21 cellular contexts compared by ENCODE assay signal in genomic region chr1:44515416-44515815, GRCh38.
DNase-seq lines count a peak whose midpoint lies in the region; ATAC-seq, FAIRE-seq and TF ChIP-seq lines count a peak whose summit lies in the region.
"Had no signal": no experiment of that assay in that cellular context is flagged by ENCODE, and none has a peak within 500 bp of the region (broad histone marks: within the 10 kb centered on the region; RNA-seq: fewer than 3 reads in every experiment).

No MANE protein-coding gene starts in this region.

- 93% methylated on average over 1 of the region's 1 CpG; no CpG with 5 or more reads in 1 of the 2 experiments for WGBS in endodermal cell (ENCODE audit: insufficient coverage in 1 of 2, insufficient read length in 1 of 2), 2 experiments

- H3K4me3 ChIP-seq in adipocyte (ENCODE audit: low read length) = no peak overlapping the region
- H3K4me3 ChIP-seq in BE2C (ENCODE audit: low read depth, low read length) = no peak overlapping the region
- no peak overlapping the region for H3K4me3 ChIP-seq in endodermal cell (ENCODE audit: low read length)
- H3K4me3 ChIP-seq: GM23338, heart right ventricle, prostate gland, SK-N-MC, suprapubic skin had no signal

- ATAC-seq in foreskin keratinocyte = peak; percentile 71
- ATAC-seq: GM23338, heart right ventricle had no signal

- TF ChIP-seq CTCF in foreskin keratinocyte (conservative IDR thresholded peaks at IDR 0.05) (no peak), progenitor cell of endocrine pancreas (IDR thresholded peaks at IDR 0.05; ENCODE audit: unreplicated experiment) (no peak), BE2C (IDR thresholded peaks at IDR 0.05; ENCODE audit: low read depth, low read length) (no peak), endodermal cell (conservative IDR thresholded peaks at IDR 0.05) (no peak)

- H3K27me3 Mint-ChIP-seq in progenitor cell of endocrine pancreas (peaks cover 64% of the 10 kb centered on the region), endodermal cell (ENCODE audit: insufficient read depth) (peaks cover 72% of the 10 kb centered on the region)

- H3K4me3 Mint-ChIP-seq in progenitor cell of endocrine pancreas (ENCODE audit: low read depth) = no peak overlapping the region
- no peak overlapping the region for H3K4me3 Mint-ChIP-seq in endodermal cell
- H3K4me3 Mint-ChIP-seq: activated naive CD8-positive, alpha-beta T cell treated with anti-CD3 and anti-CD28 coated beads for 36 hours; GM23338 had no signal

- H3K9ac ChIP-seq in adipocyte (ENCODE audit: low read length) (no peak overlapping the region), endodermal cell (ENCODE audit: extremely low read depth, low read length, poor library complexity, severe bottlenecking) (no peak overlapping the region)

- H3K9me3 ChIP-seq in adipocyte (ENCODE audit: control insufficient read depth, low read length) = peaks cover 3% of the 10 kb centered on the region
- H3K9me3 ChIP-seq in BE2C = no peaks in the 10 kb centered on the region
- H3K9me3 ChIP-seq in endodermal cell (ENCODE audit: control insufficient read depth, low read length) = no peaks in the 10 kb centered on the region
- H3K9me3 ChIP-seq: heart right ventricle, prostate gland, suprapubic skin had no signal

- H3K27ac ChIP-seq in foreskin keratinocyte (no peak overlapping the region), endodermal cell (ENCODE audit: low read depth, low read length) (no peak overlapping the region)
- H3K27ac ChIP-seq: brain microvascular endothelial cell, heart right ventricle, prostate gland, SK-N-MC, suprapubic skin had no signal

- H3K4me1 Mint-ChIP-seq in progenitor cell of endocrine pancreas (ENCODE audit: low read depth) (peaks cover 6% of the 10 kb centered on the region), endodermal cell (peaks cover 17% of the 10 kb centered on the region)

- H3K27me3 ChIP-seq in adipocyte (replicated peaks; ENCODE audit: control insufficient read depth, insufficient read depth, low read length) (peaks cover 82% of the 10 kb centered on the region), foreskin keratinocyte (no peaks in the 10 kb centered on the region), BE2C (peaks cover 26% of the 10 kb centered on the region), endodermal cell (ENCODE audit: control insufficient read depth, insufficient read depth, low read length, poor library complexity, severe bottlenecking) (peaks cover 70% of the 10 kb centered on the region)

- no peaks in the 10 kb centered on the region for H3K9me3 Mint-ChIP-seq in progenitor cell of endocrine pancreas (ENCODE audit: low read depth)
- no peaks in the 10 kb centered on the region for H3K9me3 Mint-ChIP-seq in endodermal cell
- H3K9me3 Mint-ChIP-seq: activated naive CD8-positive, alpha-beta T cell treated with anti-CD3 and anti-CD28 coated beads for 36 hours; GM23338 had no signal

- H3K4me1 ChIP-seq in adipocyte (ENCODE audit: control insufficient read depth, insufficient read depth, low read length) (no peaks in the 10 kb centered on the region), foreskin keratinocyte (peaks cover 13% of the 10 kb centered on the region), BE2C (no peaks in the 10 kb centered on the region), endodermal cell (ENCODE audit: control insufficient read depth, insufficient read depth, low read length) (peaks cover 11% of the 10 kb centered on the region)
- H3K4me1 ChIP-seq: prostate gland had no signal

- DNase-seq in HPDE6-E6E7 (ENCODE audit: extremely low spot score) (peak; percentile 27), adipocyte (ENCODE audit: low read depth) (peak; percentile 24), foreskin keratinocyte (peak; percentile 88 to 90), progenitor cell of endocrine pancreas (ENCODE audit: low spot score, unreplicated experiment) (no peak), frontal cortex (ENCODE audit: low spot score in 2 of 2) (no peak), BE2C (no peak), endodermal cell (no peak)
- DNase-seq: activated CD4-positive, alpha-beta T cell treated with anti-CD3 and anti-CD28 coated beads for 48 hours; activated naive CD8-positive, alpha-beta T cell treated with anti-CD3 and anti-CD28 coated beads for 36 hours; AML-193; brain microvascular endothelial cell; DMS79; heart right ventricle; NCI-H1417 treated with DMSO at 0.1 percent for 48 hours; NCI-H2107; NCI-H510A; T-helper 2 cell had no signal

- no peak overlapping the region for H3K27ac Mint-ChIP-seq in progenitor cell of endocrine pancreas
- no peak overlapping the region for H3K27ac Mint-ChIP-seq in endodermal cell
- H3K27ac Mint-ChIP-seq: activated naive CD8-positive, alpha-beta T cell treated with anti-CD3 and anti-CD28 coated beads for 36 hours; GM23338 had no signal

- H3K36me3 Mint-ChIP-seq in progenitor cell of endocrine pancreas (ENCODE audit: insufficient read depth) (no peaks in the 10 kb centered on the region), endodermal cell (ENCODE audit: low read depth) (no peaks in the 10 kb centered on the region)
- H3K36me3 Mint-ChIP-seq: activated naive CD8-positive, alpha-beta T cell treated with anti-CD3 and anti-CD28 coated beads for 36 hours had no signal

- no peaks in the 10 kb centered on the region for H3K36me3 ChIP-seq in adipocyte (ENCODE audit: control insufficient read depth, insufficient read depth, low read length, severe bottlenecking)
- H3K36me3 ChIP-seq in BE2C = no peaks in the 10 kb centered on the region
- no peaks in the 10 kb centered on the region for H3K36me3 ChIP-seq in endodermal cell (ENCODE audit: control insufficient read depth, insufficient read depth, low read length)
- H3K36me3 ChIP-seq: brain microvascular endothelial cell, heart right ventricle, prostate gland, suprapubic skin had no signal

- no peak for FAIRE-seq in frontal cortex (lab: Jason Lieb, UNC)

Comparison
In these comparisons a context has a peak if more than half of its experiments do, and no peak if none do; other contexts are left out.
1. DNase-seq: peak in HPDE6-E6E7 (single experiment), adipocyte (single experiment) and foreskin keratinocyte (2 of 2); none in progenitor cell of endocrine pancreas (single experiment), frontal cortex (0 of 2), BE2C (single experiment) and endodermal cell (single experiment).